In the genomic region with DNA sequence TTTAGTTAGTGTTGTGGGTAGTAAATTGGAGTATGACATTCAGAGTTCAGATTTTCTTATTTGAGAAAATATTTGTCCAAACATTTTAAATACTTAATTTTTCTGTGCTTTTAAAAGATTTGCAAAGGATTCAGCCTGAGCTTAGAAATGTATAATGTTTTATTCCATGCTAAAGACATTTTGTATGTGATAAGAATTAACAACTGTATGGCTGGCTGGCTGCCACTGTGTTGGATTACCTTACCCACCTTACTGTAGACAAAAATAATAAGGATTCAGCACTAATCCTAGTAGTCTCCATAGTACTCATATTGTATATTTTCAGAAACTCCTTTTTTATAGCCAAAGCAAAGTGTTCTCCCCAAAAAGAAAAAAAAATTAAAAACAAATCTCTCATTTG, we compare ENCODE assay signal across 12 cellular contexts.
"Had no signal": no experiment of that assay in that cellular context is flagged by ENCODE, and none has a peak within 500 bp of the region (broad histone marks: within the 10 kb centered on the region; RNA-seq: fewer than 3 reads in every experiment).

No MANE protein-coding gene starts in this region.

- H3K27me3 ChIP-seq: stomach had no signal

- H3K27ac Mint-ChIP-seq: activated CD4-positive, alpha-beta memory T cell treated with anti-CD3 and anti-CD28 coated beads, Interleukin-2, amount 10 ng/mL, durations not matched to agents 7 days and 5 days; activated naive CD8-positive, alpha-beta T cell treated with anti-CD3 and anti-CD28 coated beads for 36 hours; nephron progenitor cell had no signal

- H3K36me3 Mint-ChIP-seq: activated naive CD8-positive, alpha-beta T cell treated with anti-CD3 and anti-CD28 coated beads for 36 hours had no signal

- H3K4me3 ChIP-seq: stomach had no signal

- H3K27me3 Mint-ChIP-seq: activated CD4-positive, alpha-beta memory T cell treated with anti-CD3 and anti-CD28 coated beads, Interleukin-2, amount 10 ng/mL, durations not matched to agents 7 days and 5 days; activated naive CD8-positive, alpha-beta T cell treated with anti-CD3 and anti-CD28 coated beads for 36 hours had no signal

- H3K36me3 ChIP-seq: stomach had no signal

- H3K4me1 Mint-ChIP-seq: nephron progenitor cell had no signal

- H3K27ac ChIP-seq: stomach had no signal

- FAIRE-seq: bronchial epithelial cell had no signal

- H3K4me3 Mint-ChIP-seq: activated CD4-positive, alpha-beta memory T cell treated with anti-CD3 and anti-CD28 coated beads, Interleukin-2, amount 10 ng/mL, durations not matched to agents 7 days and 5 days; activated naive CD8-positive, alpha-beta T cell treated with anti-CD3 and anti-CD28 coated beads for 36 hours; nephron progenitor cell had no signal

- H3K9me3 ChIP-seq: stomach had no signal

- H3K9me3 Mint-ChIP-seq: activated CD4-positive, alpha-beta memory T cell treated with anti-CD3 and anti-CD28 coated beads, Interleukin-2, amount 10 ng/mL, durations not matched to agents 7 days and 5 days; activated naive CD8-positive, alpha-beta T cell treated with anti-CD3 and anti-CD28 coated beads for 36 hours; nephron progenitor cell had no signal

- ATAC-seq: left ventricle myocardium superior had no signal

- DNase-seq: activated CD4-positive, alpha-beta memory T cell treated with anti-CD3 and anti-CD28 coated beads, Interleukin-2, amount 10 ng/mL, durations not matched to agents 7 days and 5 days; activated gamma-delta T cell; activated naive CD8-positive, alpha-beta T cell treated with anti-CD3 and anti-CD28 coated beads for 36 hours; activated T-cell treated with anti-CD3 and anti-CD28 coated beads, Interleukin-2, amount 50 U/mL, for 48 hours; effector CD4-positive, alpha-beta T cell; hippocampal formation; left ventricle myocardium superior; mesendoderm; nephron progenitor cell; stomach; T-helper 9 cell had no signal
